In the genomic region with DNA sequence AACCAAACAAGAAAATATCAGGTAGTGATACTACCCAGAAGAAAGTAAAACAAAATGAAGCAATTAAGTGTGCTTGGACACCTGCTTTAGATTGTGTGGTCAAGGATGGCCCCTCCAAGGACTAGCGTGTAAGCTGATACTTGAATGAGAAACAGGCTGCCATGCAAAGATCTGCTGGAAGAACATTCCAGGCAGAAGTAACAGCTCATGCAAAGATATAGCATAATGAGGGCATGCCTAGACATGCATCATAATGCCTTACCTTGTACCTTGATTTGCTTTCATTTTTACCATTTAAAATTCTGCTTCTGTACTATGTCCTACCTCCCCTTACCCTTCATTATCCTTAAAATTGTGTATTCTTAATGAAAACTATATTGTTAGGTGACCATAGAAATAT, we compare ENCODE assay signal across 2 cellular contexts.
A peak's percentile ranks its signal among the peaks of the same experiment; 100 is the strongest.
TF ChIP-seq lines count a peak whose summit lies in the region.

No MANE protein-coding gene starts in this region.

TF ChIP-seq in GM12891, 5 proteins besides CTCF, POLR2A, EP300 and RAD21 (continued from another document):
- no peak for TF ChIP-seq SPI1 (IDR thresholded peaks at IDR 0.05; ENCODE audit: low read depth, low read length)
- no peak for TF ChIP-seq PAX5 (IDR thresholded peaks at IDR 0.05; ENCODE audit: insufficient read depth, low read length, severe bottlenecking)
- TF ChIP-seq POLR2AphosphoS5 (IDR thresholded peaks at IDR 0.05; ENCODE audit: low read depth, low read length), result no peak
- no peak for TF ChIP-seq TAF1 (IDR thresholded peaks at IDR 0.05; ENCODE audit: low read depth, low read length)

TF ChIP-seq in Ishikawa, 13 proteins besides CTCF, POLR2A, EP300 and RAD21 (continued from another document):
- TF ChIP-seq, protein P1, sequence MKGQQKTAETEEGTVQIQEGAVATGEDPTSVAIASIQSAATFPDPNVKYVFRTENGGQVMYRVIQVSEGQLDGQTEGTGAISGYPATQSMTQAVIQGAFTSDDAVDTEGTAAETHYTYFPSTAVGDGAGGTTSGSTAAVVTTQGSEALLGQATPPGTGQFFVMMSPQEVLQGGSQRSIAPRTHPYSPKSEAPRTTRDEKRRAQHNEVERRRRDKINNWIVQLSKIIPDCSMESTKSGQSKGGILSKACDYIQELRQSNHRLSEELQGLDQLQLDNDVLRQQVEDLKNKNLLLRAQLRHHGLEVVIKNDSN (IDR thresholded peaks at IDR 0.05), result no peak
- TF ChIP-seq FOXM1 (IDR thresholded peaks at IDR 0.05; ENCODE audit: borderline replicate concordance, low read depth) (no peak), YY1 (IDR thresholded peaks at IDR 0.05; ENCODE audit: low read depth) (no peak), TEAD4 (IDR thresholded peaks at IDR 0.05) (peak; percentile 80), TCF12 (IDR thresholded peaks at IDR 0.05; ENCODE audit: low read depth) (0 out of 2 replicates have a peak, but pooled peaks have one; percentile 28), CREB1 (IDR thresholded peaks at IDR 0.05; ENCODE audit: low read depth) (no peak), TAF1 (IDR thresholded peaks at IDR 0.05; ENCODE audit: low read depth) (no peak), ZBTB7A (IDR thresholded peaks at IDR 0.05; ENCODE audit: low read depth) (no peak), EGR1 (IDR thresholded peaks at IDR 0.05) (no peak), NFIC (IDR thresholded peaks at IDR 0.05) (no peak)
- TF ChIP-seq, protein P2, sequence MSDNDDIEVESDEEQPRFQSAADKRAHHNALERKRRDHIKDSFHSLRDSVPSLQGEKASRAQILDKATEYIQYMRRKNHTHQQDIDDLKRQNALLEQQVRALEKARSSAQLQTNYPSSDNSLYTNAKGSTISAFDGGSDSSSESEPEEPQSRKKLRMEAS (IDR thresholded peaks at IDR 0.05), result peak; percentile 55; the same call in 1 of the 2 replicates
- TF ChIP-seq, protein P3, sequence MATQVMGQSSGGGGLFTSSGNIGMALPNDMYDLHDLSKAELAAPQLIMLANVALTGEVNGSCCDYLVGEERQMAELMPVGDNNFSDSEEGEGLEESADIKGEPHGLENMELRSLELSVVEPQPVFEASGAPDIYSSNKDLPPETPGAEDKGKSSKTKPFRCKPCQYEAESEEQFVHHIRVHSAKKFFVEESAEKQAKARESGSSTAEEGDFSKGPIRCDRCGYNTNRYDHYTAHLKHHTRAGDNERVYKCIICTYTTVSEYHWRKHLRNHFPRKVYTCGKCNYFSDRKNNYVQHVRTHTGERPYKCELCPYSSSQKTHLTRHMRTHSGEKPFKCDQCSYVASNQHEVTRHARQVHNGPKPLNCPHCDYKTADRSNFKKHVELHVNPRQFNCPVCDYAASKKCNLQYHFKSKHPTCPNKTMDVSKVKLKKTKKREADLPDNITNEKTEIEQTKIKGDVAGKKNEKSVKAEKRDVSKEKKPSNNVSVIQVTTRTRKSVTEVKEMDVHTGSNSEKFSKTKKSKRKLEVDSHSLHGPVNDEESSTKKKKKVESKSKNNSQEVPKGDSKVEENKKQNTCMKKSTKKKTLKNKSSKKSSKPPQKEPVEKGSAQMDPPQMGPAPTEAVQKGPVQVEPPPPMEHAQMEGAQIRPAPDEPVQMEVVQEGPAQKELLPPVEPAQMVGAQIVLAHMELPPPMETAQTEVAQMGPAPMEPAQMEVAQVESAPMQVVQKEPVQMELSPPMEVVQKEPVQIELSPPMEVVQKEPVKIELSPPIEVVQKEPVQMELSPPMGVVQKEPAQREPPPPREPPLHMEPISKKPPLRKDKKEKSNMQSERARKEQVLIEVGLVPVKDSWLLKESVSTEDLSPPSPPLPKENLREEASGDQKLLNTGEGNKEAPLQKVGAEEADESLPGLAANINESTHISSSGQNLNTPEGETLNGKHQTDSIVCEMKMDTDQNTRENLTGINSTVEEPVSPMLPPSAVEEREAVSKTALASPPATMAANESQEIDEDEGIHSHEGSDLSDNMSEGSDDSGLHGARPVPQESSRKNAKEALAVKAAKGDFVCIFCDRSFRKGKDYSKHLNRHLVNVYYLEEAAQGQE (IDR thresholded peaks at IDR 0.05; ENCODE audit: low read depth), result no peak
